ENCODE assay signal across 8 cellular contexts in the genomic region with DNA sequence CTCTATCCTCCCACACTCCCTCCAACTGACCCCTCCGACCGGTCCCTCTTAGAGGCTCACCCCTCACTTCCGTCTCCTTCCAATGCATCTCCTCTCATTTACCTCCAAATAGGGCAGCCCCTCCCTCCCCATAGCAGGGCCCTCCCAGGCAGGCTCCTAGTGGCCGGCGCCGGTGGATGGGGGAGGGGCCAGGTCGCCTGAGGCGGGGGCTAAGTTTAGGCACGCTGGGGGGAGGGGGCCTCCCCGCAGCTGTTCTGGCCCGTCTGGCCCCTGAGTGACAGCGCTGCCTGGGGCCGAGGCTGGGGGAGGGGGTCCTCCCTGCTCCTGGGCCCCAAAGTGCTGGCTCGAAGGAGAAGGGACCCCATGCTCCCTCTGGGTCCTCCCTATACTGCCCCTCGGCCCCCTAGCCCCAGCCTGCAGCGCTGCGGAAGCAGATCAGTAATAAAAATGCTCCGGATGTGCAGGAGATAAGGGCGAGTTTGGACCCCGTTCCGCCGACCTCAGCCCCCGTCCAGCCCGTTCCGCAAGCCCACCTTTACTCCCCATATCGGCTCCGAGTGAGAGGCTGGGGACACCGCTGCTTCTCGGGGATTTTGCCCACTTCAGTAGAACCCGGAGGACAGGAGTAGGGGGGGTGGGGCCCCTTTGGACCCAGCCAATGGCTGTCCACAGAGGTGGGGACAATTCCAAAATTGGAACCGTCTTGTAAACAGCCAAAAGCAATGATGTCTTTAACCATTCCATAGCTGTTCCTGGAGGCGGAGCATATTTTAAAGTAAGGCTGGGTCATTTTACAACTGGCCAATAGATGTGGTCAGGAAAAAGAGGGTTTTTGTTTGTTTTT. TPM values are rescaled to one million over a fixed set of nuclear protein-coding genes. Genes with fewer than 3 reads are reported as not detected.
DNase-seq lines count a peak whose midpoint lies in the region; ATAC-seq and TF ChIP-seq lines count a peak whose summit lies in the region.

No MANE protein-coding gene starts in this region.

- H2BK15ac ChIP-seq in H9 (ENCODE audit: low read depth, low read length): no peak overlapping the region; the same call in 1 of the 2 replicates

- H3K79me2 ChIP-seq in H9 (ENCODE audit: insufficient read depth, low read length): no peaks in the 10 kb centered on the region

- H4K8ac ChIP-seq in H9 (replicated peaks; ENCODE audit: insufficient read length, low read depth, low read length): no peak overlapping the region

- no peaks in the 10 kb centered on the region for H4K20me1 ChIP-seq in H9 (ENCODE audit: control insufficient read depth, insufficient read depth, insufficient read length)

- H3K4me1 Mint-ChIP-seq in H9: peaks cover 21 to 29% of the 10 kb centered on the region in 2 experiments
- peaks cover 19% of the 10 kb centered on the region for H3K4me1 Mint-ChIP-seq in activated T-helper 17 cell treated with anti-CD3 and anti-CD28 coated beads, Interleukin-2, amount 50 U/mL, for 72 hours

- in situ Hi-C loops in gastrocnemius medialis (cut with MboI; ENCODE audit: low sequenced_read_pairs in 4 of 4): no loop called here

- peaks cover 2 to 17% (median 14%) of the 10 kb centered on the region in 3 experiments; a peak in 6 of 7 replicates for H3K36me3 Mint-ChIP-seq in H9 (ENCODE audit: insufficient read depth in 1 of 3, low read depth in 3 of 3)
- H3K36me3 Mint-ChIP-seq in activated T-helper 17 cell treated with anti-CD3 and anti-CD28 coated beads, Interleukin-2, amount 50 U/mL, for 72 hours (ENCODE audit: low read depth): no peaks in the 10 kb centered on the region

- peak overlapping the region; percentile 68 for H3K4me2 ChIP-seq in H9 (ENCODE audit: insufficient read depth, insufficient read length, low read length)

- no peak overlapping the region for H3K56ac ChIP-seq in H9 (ENCODE audit: insufficient read length, low read depth, low read length)

- H3K9ac ChIP-seq in H9 (ENCODE audit: extremely low read depth, insufficient read length, low read length): no peak overlapping the region

- peaks cover 15% of the 10 kb centered on the region for H3K23me2 ChIP-seq in H9 (ENCODE audit: insufficient read length, low read depth, low read length, poor library complexity, severe bottlenecking)

- H3T11ph ChIP-seq in H9 (ENCODE audit: low read length): no peak overlapping the region

- H3K9me3 Mint-ChIP-seq in H9: no peaks in the 10 kb centered on the region; a peak in 2 of 5 replicates
- no peaks in the 10 kb centered on the region for H3K9me3 Mint-ChIP-seq in activated T-helper 17 cell treated with anti-CD3 and anti-CD28 coated beads, Interleukin-2, amount 50 U/mL, for 72 hours

- POLR2A ChIA-PET in AG04449 (lab: Yijun Ruan, JAX): no interaction called here

- H3K4me1 ChIP-seq in H9 (ENCODE audit: insufficient read depth, low read length) (no peaks in the 10 kb centered on the region), gastrocnemius medialis (peaks cover 26 to 30% of the 10 kb centered on the region in 2 donors)

- H3K4me3 ChIP-seq in AG04449 (ENCODE audit: low read depth, low read length): peak overlapping the region; percentile 56
- peak overlapping the region; percentile 73 to 88 (median 82) for H3K4me3 ChIP-seq in gastrocnemius medialis

- H3K27me3 Mint-ChIP-seq in H9 (ENCODE audit: low read depth): peaks cover 12% of the 10 kb centered on the region
- peaks cover 7% of the 10 kb centered on the region for H3K27me3 Mint-ChIP-seq in activated T-helper 17 cell treated with anti-CD3 and anti-CD28 coated beads, Interleukin-2, amount 50 U/mL, for 72 hours

- H2BK5ac ChIP-seq in H9 (ENCODE audit: insufficient read length, low read length): no peak overlapping the region

- H2BK20ac ChIP-seq in H9 (ENCODE audit: low read depth, low read length, poor library complexity, severe bottlenecking): no peak overlapping the region

- H3K27me3 ChIP-seq in H9 (ENCODE audit: insufficient read depth, low read length) (no peaks in the 10 kb centered on the region; the same call in 1 of the 2 replicates), gastrocnemius medialis (peaks cover 0 to 9% (median 2%) of the 10 kb centered on the region in 3 donors)

- H3K4ac ChIP-seq in H9 (ENCODE audit: low read depth, low read length): no peak overlapping the region

- H3K36me3 ChIP-seq in gastrocnemius medialis: peaks cover 0 to 8% of the 10 kb centered on the region in 2 donors

- H2BK120ac ChIP-seq in H9 (ENCODE audit: low read depth, low read length, poor library complexity, severe bottlenecking): no peak overlapping the region

- TF ChIP-seq POLR2A in gastrocnemius medialis (IDR thresholded peaks at IDR 0.05): peak in 1 of 2 donors; percentile 27

- TF ChIP-seq CTCF in AG04449 (IDR thresholded peaks at IDR 0.05; ENCODE audit: insufficient read depth, low read length, missing control alignments): no peak
- TF ChIP-seq CTCF in H9 (conservative IDR thresholded peaks at IDR 0.05): no peak
- no peak for TF ChIP-seq CTCF in gastrocnemius medialis (IDR thresholded peaks at IDR 0.05 in 4 of 5, conservative IDR thresholded peaks at IDR 0.05 in 1 of 5)

- no peak overlapping the region for H3K23ac ChIP-seq in H9 (ENCODE audit: insufficient read length, low read depth, low read length)

- no peak overlapping the region for H3K27ac ChIP-seq in H9 (ENCODE audit: insufficient read length, low read depth, low read length)
- peak overlapping the region; percentile 95 to 99 (median 98) for H3K27ac ChIP-seq in gastrocnemius medialis

- H4K91ac ChIP-seq in H9 (ENCODE audit: insufficient read length, low read depth, low read length): no peak overlapping the region

- no peaks in the 10 kb centered on the region for H3K9me3 ChIP-seq in H9 (ENCODE audit: control insufficient read depth, low read depth, low read length)
- H3K9me3 ChIP-seq in gastrocnemius medialis: no peaks in the 10 kb centered on the region

- DNase-seq in AG04449 (ENCODE audit: low read depth, low spot score) (no peak), H9 (peak; percentile 94), hepatic stellate cell (ENCODE audit: low spot score) (peak; percentile 88), gastrocnemius medialis (peak; percentile 83 to 91), RKO (ENCODE audit: low spot score) (no peak), NCI-H1417 (lab: John Stamatoyannopoulos, UW) (no peak)

- no peak overlapping the region for H2BK12ac ChIP-seq in H9 (ENCODE audit: insufficient read length, low read depth, low read length)

- H3K27ac Mint-ChIP-seq in H9: peak overlapping the region; percentile 27 to 80 (median 62); a peak in 3 of 7 replicates
- no peak overlapping the region for H3K27ac Mint-ChIP-seq in activated T-helper 17 cell treated with anti-CD3 and anti-CD28 coated beads, Interleukin-2, amount 50 U/mL, for 72 hours

- intact Hi-C loops in gastrocnemius medialis (cut with DNase I; ENCODE audit: low total_unique reads): loop anchor here (10.0 kb wide), 1 partner anchor 168 kb away; a partner anchor contains a TSS

- H3K18ac ChIP-seq in H9 (ENCODE audit: insufficient read length, low read depth, low read length): peak overlapping the region; percentile 63

- no peak overlapping the region for H4K5ac ChIP-seq in H9 (ENCODE audit: insufficient read length, low read depth, low read length)

- peak overlapping the region; percentile 81 for H3K14ac ChIP-seq in H9 (ENCODE audit: insufficient read depth, low read length)

- CTCF ChIA-PET in AG04449 (lab: Yijun Ruan, JAX): interaction anchor here (0.6 to 8.8 kb wide), 10 partner anchors 8 to 520 kb away, joined by 3 to 68 read pairs (median 6); no protein-coding TSS in a partner anchor

- peak overlapping the region; percentile 76 to 88 for H3K4me3 Mint-ChIP-seq in H9
- peak overlapping the region; percentile 45 for H3K4me3 Mint-ChIP-seq in activated T-helper 17 cell treated with anti-CD3 and anti-CD28 coated beads, Interleukin-2, amount 50 U/mL, for 72 hours

- H2AFZ ChIP-seq in H9 (ENCODE audit: low read length): no peak overlapping the region

- no peak overlapping the region for H2AK5ac ChIP-seq in H9 (ENCODE audit: insufficient read length, low read length)

- no peaks in the 10 kb centered on the region for H3K79me1 ChIP-seq in H9 (ENCODE audit: insufficient read depth, low read depth, low read length, poor library complexity, severe bottlenecking)

- no CpG with 5 or more reads among the region's 32 CpGs for WGBS in H9 (ENCODE audit: extremely low coverage, insufficient read length, low lambda C conversion rate)

- no peak for ATAC-seq in activated T-helper 17 cell treated with anti-CD3 and anti-CD28 coated beads, Interleukin-2, amount 50 U/mL, for 72 hours (replicated peaks)
- ATAC-seq in gastrocnemius medialis (peak; percentile 79 to 87), GM19035 (IDR thresholded peaks at IDR 0.05; ENCODE audit: unreplicated experiment) (no peak)

RNA-seq across cellular contexts. Expression of a gene that starts 4.0 kb away (rescaled TPM):
- total RNA-seq in H9 (2021) (18.9 and 20.1 TPM in 2 replicates), gastrocnemius medialis (100 to 1,000 TPM in 2 of 4 donors, 10 to 100 TPM in 2; 51.8 to 140 (median 101) TPM)
- 1 to 10 TPM; 5.3 to 8.6 TPM for total RNA-seq in activated T-helper 17 cell treated with anti-CD3 and anti-CD28 coated beads, Interleukin-2, amount 50 U/mL, for 72 hours

RNA-seq across cellular contexts. Expression of a gene that starts 5.4 kb away (rescaled TPM):
- total RNA-seq in H9 (2021): 7.7 and 8.1 TPM in 2 replicates
- 1 to 10 TPM; 4.3 to 5.2 TPM for total RNA-seq in activated T-helper 17 cell treated with anti-CD3 and anti-CD28 coated beads, Interleukin-2, amount 50 U/mL, for 72 hours
- total RNA-seq in gastrocnemius medialis: under 1 TPM in 1 of 4 donors, not detected in 3; 0.76 TPM

RNA-seq across cellular contexts. Expression of a gene that starts 14.4 kb away (rescaled TPM):
- total RNA-seq in H9 (2021) (157 and 162 TPM in 2 replicates), gastrocnemius medialis (10 to 100 TPM; 10.2 to 18.2 (median 16.4) TPM)
- 100 to 1,000 TPM; 151 to 196 TPM for total RNA-seq in activated T-helper 17 cell treated with anti-CD3 and anti-CD28 coated beads, Interleukin-2, amount 50 U/mL, for 72 hours

RNA-seq across cellular contexts. Expression of a gene that starts 25.1 kb away (rescaled TPM):
- total RNA-seq in H9 (2021) (1.7 and 2.5 TPM in 2 replicates), gastrocnemius medialis (1 to 10 TPM in 2 of 4 donors, under 1 TPM in 1, not detected in 1; 0.17 to 1.8 (median 1.6) TPM)
- total RNA-seq in activated T-helper 17 cell treated with anti-CD3 and anti-CD28 coated beads, Interleukin-2, amount 50 U/mL, for 72 hours: 10 to 100 TPM; 20.7 to 39.2 TPM

Comparison
In these comparisons a context has a peak if more than half of its experiments do, and no peak if none do; other contexts are left out.
1. DNase-seq: peak in H9 (single experiment), hepatic stellate cell (single experiment) and gastrocnemius medialis (2 of 2); none in AG04449 (single experiment), RKO (single experiment) and NCI-H1417 (0 of 3).
2. ATAC-seq: peak in gastrocnemius medialis (2 of 2); none in activated T-helper 17 cell treated with anti-CD3 and anti-CD28 coated beads, Interleukin-2, amount 50 U/mL, for 72 hours (single experiment) and GM19035 (single experiment).